37 cellular contexts compared by ENCODE assay signal in genomic region chr21:44640761-44641160, GRCh38. TPM values are rescaled to one million over a fixed set of nuclear protein-coding genes. Genes with fewer than 3 reads are reported as not detected.
"Had no signal": no experiment of that assay in that cellular context is flagged by ENCODE, and none has a peak within 500 bp of the region (broad histone marks: within the 10 kb centered on the region; RNA-seq: fewer than 3 reads in every experiment).

No MANE protein-coding gene starts in this region.

- H3K27ac Mint-ChIP-seq: activated B cell treated with CpG ODN at 0.5 μM for 24 hours; activated CD4-positive, alpha-beta memory T cell treated with anti-CD3 and anti-CD28 coated beads for 36 hours; activated CD4-positive, alpha-beta T cell treated with anti-CD3 and anti-CD28 coated beads, Interleukin-2, amount 10 ng/mL, durations not matched to agents 24 days and 14 days; activated naive CD4-positive, alpha-beta T cell treated with anti-CD3 and anti-CD28 coated beads for 36 hours; activated naive CD4-positive, alpha-beta T cell treated with anti-CD3 and anti-CD28 coated beads, Interleukin-2, amount 50 U/mL, for 72 hours; activated naive CD8-positive, alpha-beta T cell treated with anti-CD3 and anti-CD28 coated beads for 36 hours; activated T-cell treated with anti-CD3 and anti-CD28 coated beads, Interleukin-2, amount 50 U/mL, for 72 hours; activated T-helper 1 cell treated with anti-CD3 and anti-CD28 coated beads, Interleukin-12 subunit alpha, Interleukin-12 subunit beta, Interleukin-2, Interleukin-4 antibody, amounts not matched to agents 30 ng/mL and 10 ng/mL and 1 ng/mL, durations not matched to agents 14 hours and 24 hours and 36 hours; activated T-helper 17 cell treated with anti-CD3 and anti-CD28 coated beads, Interleukin-2, amount 50 U/mL, for 72 hours; T-cell; T-helper 17 cell; T-helper 2 cell treated with Interferon-gamma antibody and Interleukin-4, amounts not matched to agents 5 μg/mL and 100 μg/mL, for 36 hours had no signal

- H3K4me1 Mint-ChIP-seq: activated B cell treated with CpG ODN at 0.5 μM for 24 hours; activated CD4-positive, alpha-beta T cell treated with anti-CD3 and anti-CD28 coated beads, Interleukin-2, amount 10 ng/mL, durations not matched to agents 24 days and 14 days; activated naive CD8-positive, alpha-beta T cell treated with anti-CD3 and anti-CD28 coated beads for 36 hours; T-cell; T-helper 17 cell had no signal

- DNase-seq: activated B cell treated with CpG ODN at 0.5 μM for 24 hours; activated CD4-positive, alpha-beta memory T cell treated with anti-CD3 and anti-CD28 coated beads for 36 hours; activated CD4-positive, alpha-beta T cell treated with anti-CD3 and anti-CD28 coated beads for 4 hours; activated CD4-positive, alpha-beta T cell treated with anti-CD3 and anti-CD28 coated beads, Interleukin-2, amount 50 U/mL, for 1 hour; activated CD4-positive, alpha-beta T cell treated with anti-CD3 and anti-CD28 coated beads, Interleukin-2, amount 50 U/mL, for 4 hours; activated CD4-positive, CD25-positive, alpha-beta regulatory T cell treated with anti-CD3 and anti-CD28 coated beads, Interleukin-2, amount 50 U/mL, for 72 hours; activated CD8-positive, alpha-beta memory T cell treated with anti-CD3 and anti-CD28 coated beads, Interleukin-2, amount 50 U/mL, for 4 hours; activated effector memory CD4-positive, alpha-beta T cell treated with anti-CD3 and anti-CD28 coated beads, Interleukin-2, amount 50 U/mL, for 16 hours; activated gamma-delta T cell treated with Interleukin-2 at 50 U/mL for 16 hours; activated naive CD4-positive, alpha-beta T cell; activated naive CD4-positive, alpha-beta T cell treated with anti-CD3 and anti-CD28 coated beads for 36 hours; activated naive CD4-positive, alpha-beta T cell treated with anti-CD3 and anti-CD28 coated beads, Interleukin-2, amount 50 U/mL, for 16 hours; activated naive CD8-positive, alpha-beta T cell treated with anti-CD3 and anti-CD28 coated beads for 36 hours; activated T-cell treated with anti-CD3 and anti-CD28 coated beads for 4 hours; activated T-cell treated with anti-CD3 and anti-CD28 coated beads, Interleukin-2, amount 50 U/mL, for 1 hour; activated T-cell treated with anti-CD3 and anti-CD28 coated beads, Interleukin-2, amount 50 U/mL, for 4 hours; activated T-cell treated with anti-CD3 and anti-CD28 coated beads, Interleukin-2, amount 50 U/mL, for 72 hours; adrenal gland; amniotic stem cell; aorta; body of pancreas; brain microvascular endothelial cell; central memory CD4-positive, alpha-beta T cell; T-cell; T-helper 17 cell; T-helper 9 cell had no signal

- H3K9me3 ChIP-seq: adrenal gland, body of pancreas had no signal

- H3K36me3 ChIP-seq: adrenal gland, brain microvascular endothelial cell, breast epithelium had no signal

- H3K27ac ChIP-seq: adrenal gland, body of pancreas, brain microvascular endothelial cell, breast epithelium, VCaP had no signal

- H3K27me3 ChIP-seq: adrenal gland, body of pancreas, brain microvascular endothelial cell had no signal

- H3K27me3 Mint-ChIP-seq: activated naive CD8-positive, alpha-beta T cell treated with anti-CD3 and anti-CD28 coated beads for 36 hours; T-helper 17 cell had no signal

- H3K4me3 ChIP-seq: adrenal gland, body of pancreas, breast epithelium had no signal

- H3K4me3 Mint-ChIP-seq: activated B cell treated with CpG ODN at 0.5 μM for 24 hours; activated CD4-positive, alpha-beta memory T cell treated with anti-CD3 and anti-CD28 coated beads for 36 hours; activated CD4-positive, alpha-beta T cell treated with anti-CD3 and anti-CD28 coated beads, Interleukin-2, amount 10 ng/mL, durations not matched to agents 24 days and 14 days; activated naive CD4-positive, alpha-beta T cell treated with anti-CD3 and anti-CD28 coated beads for 36 hours; activated naive CD8-positive, alpha-beta T cell treated with anti-CD3 and anti-CD28 coated beads for 36 hours; activated T-cell treated with anti-CD3 and anti-CD28 coated beads, Interleukin-2, amount 50 U/mL, for 4 hours; activated T-cell treated with anti-CD3 and anti-CD28 coated beads, Interleukin-2, amount 50 U/mL, for 72 hours; activated T-helper 1 cell treated with anti-CD3 and anti-CD28 coated beads, Interleukin-12 subunit alpha, Interleukin-12 subunit beta, Interleukin-2, Interleukin-4 antibody, amounts not matched to agents 30 ng/mL and 10 ng/mL and 1 ng/mL, durations not matched to agents 14 hours and 24 hours and 36 hours; activated T-helper 17 cell treated with anti-CD3 and anti-CD28 coated beads, Interleukin-2, amount 50 U/mL, for 72 hours; T-cell; T-helper 17 cell; T-helper 2 cell treated with Interferon-gamma antibody and Interleukin-4, amounts not matched to agents 5 μg/mL and 100 μg/mL, for 36 hours had no signal

- ATAC-seq: activated naive CD4-positive, alpha-beta T cell treated with anti-CD3 and anti-CD28 coated beads, Interleukin-2, amount 50 U/mL, for 72 hours; activated T-cell treated with anti-CD3 and anti-CD28 coated beads, Interleukin-2, amount 50 U/mL, for 4 hours; activated T-cell treated with anti-CD3 and anti-CD28 coated beads, Interleukin-2, amount 50 U/mL, for 72 hours; activated T-helper 17 cell treated with anti-CD3 and anti-CD28 coated beads, Interleukin-2, amount 50 U/mL, for 72 hours; body of pancreas; T-cell; T-helper 17 cell had no signal

- H3K4me1 ChIP-seq: adrenal gland, body of pancreas, breast epithelium had no signal

RNA-seq across cellular contexts. Expression of gene KRTAP10-10, which starts 3.6 kb away (rescaled TPM):
- total RNA-seq: activated B cell treated with CpG ODN at 0.5 μM for 24 hours; activated CD4-positive, alpha-beta memory T cell treated with anti-CD3 and anti-CD28 coated beads for 36 hours; activated CD4-positive, alpha-beta T cell treated with anti-CD3 and anti-CD28 coated beads, Interleukin-2, amount 10 ng/mL, durations not matched to agents 24 days and 14 days; activated CD8-positive, alpha-beta memory T cell treated with anti-CD3 and anti-CD28 coated beads for 36 hours; activated naive CD4-positive, alpha-beta T cell treated with anti-CD3 and anti-CD28 coated beads for 36 hours; activated naive CD4-positive, alpha-beta T cell treated with anti-CD3 and anti-CD28 coated beads, Interleukin-2, amount 50 U/mL, for 72 hours; activated naive CD8-positive, alpha-beta T cell treated with anti-CD3 and anti-CD28 coated beads for 36 hours; activated T-cell treated with anti-CD3 and anti-CD28 coated beads, Interleukin-2, amount 50 U/mL, for 4 hours; activated T-cell treated with anti-CD3 and anti-CD28 coated beads, Interleukin-2, amount 50 U/mL, for 72 hours; activated T-helper 1 cell treated with anti-CD3 and anti-CD28 coated beads, Interleukin-12 subunit alpha, Interleukin-12 subunit beta, Interleukin-2, Interleukin-4 antibody, amounts not matched to agents 30 ng/mL and 10 ng/mL and 1 ng/mL, durations not matched to agents 14 hours and 24 hours and 36 hours; activated T-helper 17 cell treated with anti-CD3 and anti-CD28 coated beads, Interleukin-2, amount 50 U/mL, for 72 hours; adrenal gland; aorta; astrocyte; body of pancreas; breast epithelium; cardiac septum; T-cell; T-helper 1 cell treated with Interleukin-12 subunit alpha and Interleukin-12 subunit beta and Interleukin-4 antibody, amounts not matched to agents 30 ng/mL and 1 ng/mL, for 36 hours; T-helper 17 cell had no signal
- polyA plus RNA-seq: adrenal gland, aorta had no signal

RNA-seq across cellular contexts. Expression of gene KRTAP10-11, which starts 5.5 kb away (rescaled TPM):
- total RNA-seq: activated B cell treated with CpG ODN at 0.5 μM for 24 hours; activated CD4-positive, alpha-beta memory T cell treated with anti-CD3 and anti-CD28 coated beads for 36 hours; activated CD4-positive, alpha-beta T cell treated with anti-CD3 and anti-CD28 coated beads, Interleukin-2, amount 10 ng/mL, durations not matched to agents 24 days and 14 days; activated CD8-positive, alpha-beta memory T cell treated with anti-CD3 and anti-CD28 coated beads for 36 hours; activated naive CD4-positive, alpha-beta T cell treated with anti-CD3 and anti-CD28 coated beads for 36 hours; activated naive CD4-positive, alpha-beta T cell treated with anti-CD3 and anti-CD28 coated beads, Interleukin-2, amount 50 U/mL, for 72 hours; activated naive CD8-positive, alpha-beta T cell treated with anti-CD3 and anti-CD28 coated beads for 36 hours; activated T-cell treated with anti-CD3 and anti-CD28 coated beads, Interleukin-2, amount 50 U/mL, for 4 hours; activated T-cell treated with anti-CD3 and anti-CD28 coated beads, Interleukin-2, amount 50 U/mL, for 72 hours; activated T-helper 1 cell treated with anti-CD3 and anti-CD28 coated beads, Interleukin-12 subunit alpha, Interleukin-12 subunit beta, Interleukin-2, Interleukin-4 antibody, amounts not matched to agents 30 ng/mL and 10 ng/mL and 1 ng/mL, durations not matched to agents 14 hours and 24 hours and 36 hours; activated T-helper 17 cell treated with anti-CD3 and anti-CD28 coated beads, Interleukin-2, amount 50 U/mL, for 72 hours; adrenal gland; aorta; astrocyte; body of pancreas; breast epithelium; cardiac septum; T-cell; T-helper 1 cell treated with Interleukin-12 subunit alpha and Interleukin-12 subunit beta and Interleukin-4 antibody, amounts not matched to agents 30 ng/mL and 1 ng/mL, for 36 hours; T-helper 17 cell had no signal
- polyA plus RNA-seq: adrenal gland, aorta had no signal

RNA-seq across cellular contexts. Expression of gene KRTAP12-4, which starts 13.7 kb away (rescaled TPM):
- total RNA-seq: activated B cell treated with CpG ODN at 0.5 μM for 24 hours; activated CD4-positive, alpha-beta memory T cell treated with anti-CD3 and anti-CD28 coated beads for 36 hours; activated CD4-positive, alpha-beta T cell treated with anti-CD3 and anti-CD28 coated beads, Interleukin-2, amount 10 ng/mL, durations not matched to agents 24 days and 14 days; activated CD8-positive, alpha-beta memory T cell treated with anti-CD3 and anti-CD28 coated beads for 36 hours; activated naive CD4-positive, alpha-beta T cell treated with anti-CD3 and anti-CD28 coated beads for 36 hours; activated naive CD4-positive, alpha-beta T cell treated with anti-CD3 and anti-CD28 coated beads, Interleukin-2, amount 50 U/mL, for 72 hours; activated naive CD8-positive, alpha-beta T cell treated with anti-CD3 and anti-CD28 coated beads for 36 hours; activated T-cell treated with anti-CD3 and anti-CD28 coated beads, Interleukin-2, amount 50 U/mL, for 4 hours; activated T-cell treated with anti-CD3 and anti-CD28 coated beads, Interleukin-2, amount 50 U/mL, for 72 hours; activated T-helper 1 cell treated with anti-CD3 and anti-CD28 coated beads, Interleukin-12 subunit alpha, Interleukin-12 subunit beta, Interleukin-2, Interleukin-4 antibody, amounts not matched to agents 30 ng/mL and 10 ng/mL and 1 ng/mL, durations not matched to agents 14 hours and 24 hours and 36 hours; activated T-helper 17 cell treated with anti-CD3 and anti-CD28 coated beads, Interleukin-2, amount 50 U/mL, for 72 hours; adrenal gland; aorta; astrocyte; body of pancreas; breast epithelium; cardiac septum; T-cell; T-helper 1 cell treated with Interleukin-12 subunit alpha and Interleukin-12 subunit beta and Interleukin-4 antibody, amounts not matched to agents 30 ng/mL and 1 ng/mL, for 36 hours; T-helper 17 cell had no signal
- polyA plus RNA-seq: adrenal gland, aorta had no signal

RNA-seq across cellular contexts. Expression of gene KRTAP10-9, which starts 13.9 kb away (rescaled TPM):
- total RNA-seq: activated B cell treated with CpG ODN at 0.5 μM for 24 hours; activated CD4-positive, alpha-beta memory T cell treated with anti-CD3 and anti-CD28 coated beads for 36 hours; activated CD4-positive, alpha-beta T cell treated with anti-CD3 and anti-CD28 coated beads, Interleukin-2, amount 10 ng/mL, durations not matched to agents 24 days and 14 days; activated CD8-positive, alpha-beta memory T cell treated with anti-CD3 and anti-CD28 coated beads for 36 hours; activated naive CD4-positive, alpha-beta T cell treated with anti-CD3 and anti-CD28 coated beads for 36 hours; activated naive CD4-positive, alpha-beta T cell treated with anti-CD3 and anti-CD28 coated beads, Interleukin-2, amount 50 U/mL, for 72 hours; activated naive CD8-positive, alpha-beta T cell treated with anti-CD3 and anti-CD28 coated beads for 36 hours; activated T-cell treated with anti-CD3 and anti-CD28 coated beads, Interleukin-2, amount 50 U/mL, for 4 hours; activated T-cell treated with anti-CD3 and anti-CD28 coated beads, Interleukin-2, amount 50 U/mL, for 72 hours; activated T-helper 1 cell treated with anti-CD3 and anti-CD28 coated beads, Interleukin-12 subunit alpha, Interleukin-12 subunit beta, Interleukin-2, Interleukin-4 antibody, amounts not matched to agents 30 ng/mL and 10 ng/mL and 1 ng/mL, durations not matched to agents 14 hours and 24 hours and 36 hours; activated T-helper 17 cell treated with anti-CD3 and anti-CD28 coated beads, Interleukin-2, amount 50 U/mL, for 72 hours; adrenal gland; aorta; astrocyte; body of pancreas; breast epithelium; cardiac septum; T-cell; T-helper 1 cell treated with Interleukin-12 subunit alpha and Interleukin-12 subunit beta and Interleukin-4 antibody, amounts not matched to agents 30 ng/mL and 1 ng/mL, for 36 hours; T-helper 17 cell had no signal
- polyA plus RNA-seq: adrenal gland, aorta had no signal

RNA-seq across cellular contexts. Expression of gene KRTAP12-3, which starts 17.0 kb away (rescaled TPM):
- total RNA-seq: activated B cell treated with CpG ODN at 0.5 μM for 24 hours; activated CD4-positive, alpha-beta memory T cell treated with anti-CD3 and anti-CD28 coated beads for 36 hours; activated CD4-positive, alpha-beta T cell treated with anti-CD3 and anti-CD28 coated beads, Interleukin-2, amount 10 ng/mL, durations not matched to agents 24 days and 14 days; activated CD8-positive, alpha-beta memory T cell treated with anti-CD3 and anti-CD28 coated beads for 36 hours; activated naive CD4-positive, alpha-beta T cell treated with anti-CD3 and anti-CD28 coated beads for 36 hours; activated naive CD4-positive, alpha-beta T cell treated with anti-CD3 and anti-CD28 coated beads, Interleukin-2, amount 50 U/mL, for 72 hours; activated naive CD8-positive, alpha-beta T cell treated with anti-CD3 and anti-CD28 coated beads for 36 hours; activated T-cell treated with anti-CD3 and anti-CD28 coated beads, Interleukin-2, amount 50 U/mL, for 4 hours; activated T-cell treated with anti-CD3 and anti-CD28 coated beads, Interleukin-2, amount 50 U/mL, for 72 hours; activated T-helper 1 cell treated with anti-CD3 and anti-CD28 coated beads, Interleukin-12 subunit alpha, Interleukin-12 subunit beta, Interleukin-2, Interleukin-4 antibody, amounts not matched to agents 30 ng/mL and 10 ng/mL and 1 ng/mL, durations not matched to agents 14 hours and 24 hours and 36 hours; activated T-helper 17 cell treated with anti-CD3 and anti-CD28 coated beads, Interleukin-2, amount 50 U/mL, for 72 hours; adrenal gland; aorta; astrocyte; body of pancreas; breast epithelium; cardiac septum; T-cell; T-helper 1 cell treated with Interleukin-12 subunit alpha and Interleukin-12 subunit beta and Interleukin-4 antibody, amounts not matched to agents 30 ng/mL and 1 ng/mL, for 36 hours; T-helper 17 cell had no signal
- polyA plus RNA-seq: adrenal gland, aorta had no signal
